ENCODE assay signal across 15 cellular contexts in genomic region chr7:44604941-44605340, GRCh38. TPM values are rescaled to one million over a fixed set of nuclear protein-coding genes. Genes with fewer than 3 reads are reported as not detected.
DNase-seq lines count a peak whose midpoint lies in the region; ATAC-seq, FAIRE-seq and TF ChIP-seq lines count a peak whose summit lies in the region.
"Had no signal": no experiment of that assay in that cellular context is flagged by ENCODE, and none has a peak within 500 bp of the region (broad histone marks: within the 10 kb centered on the region; RNA-seq: fewer than 3 reads in every experiment).

No MANE protein-coding gene starts in this region.

- no peaks in the 10 kb centered on the region for H3K27me3 Mint-ChIP-seq in activated T-cell treated with anti-CD3 and anti-CD28 coated beads, Interleukin-2, amount 50 U/mL, for 24 hours
- H3K27me3 Mint-ChIP-seq in progenitor cell of endocrine pancreas: peaks cover 12% of the 10 kb centered on the region

- H3K4me1 Mint-ChIP-seq in activated T-cell treated with anti-CD3 and anti-CD28 coated beads, Interleukin-2, amount 50 U/mL, for 24 hours (ENCODE audit: low read depth): peaks cover 37% of the 10 kb centered on the region
- peaks cover 13% of the 10 kb centered on the region for H3K4me1 Mint-ChIP-seq in progenitor cell of endocrine pancreas (ENCODE audit: low read depth)

- no peak for DNase-seq in activated T-cell treated with anti-CD3 and anti-CD28 coated beads, Interleukin-2, amount 50 U/mL, for 24 hours
- DNase-seq in activated T-cell treated with anti-CD3 and anti-CD28 coated beads for 4 hours (no peak), LNCaP clone FGC (ENCODE audit: low read depth) (no peak), K562 (ENCODE audit: extremely low read depth in 1 of 4, low spot score in 3 of 4) (no peak), progenitor cell of endocrine pancreas (ENCODE audit: low spot score, unreplicated experiment) (no peak), right cardiac atrium (no peak), NCI-H128 (lab: John Stamatoyannopoulos, UW; ENCODE audit: unreplicated experiment) (no peak)
- DNase-seq: activated B cell treated with CpG ODN at 0.5 μM for 24 hours; activated T-cell treated with anti-CD3 and anti-CD28 coated beads, Interleukin-2, amount 50 U/mL, for 48 hours; effector memory CD4-positive, alpha-beta T cell; foreskin melanocyte; HCEC 1CT; pancreas; stimulated activated CD4-positive, alpha-beta T cell treated with anti-CD3 and anti-CD28 coated beads, Interleukin-12 subunit alpha, Interleukin-12 subunit beta, amount 100 ng/mL, for 4 hours had no signal

- in situ Hi-C loops in K562 (cut with MboI): no loop called here

- no peak for TF ChIP-seq EP300 in K562 (IDR thresholded peaks at IDR 0.05; ENCODE audit: low read length)

- H3K36me3 ChIP-seq in K562 (ENCODE audit: control insufficient read depth, insufficient read depth, low read length): peaks cover 12% of the 10 kb centered on the region
- H3K36me3 ChIP-seq: pancreas had no signal

- no peaks in the 10 kb centered on the region for H3K9me1 ChIP-seq in K562 (ENCODE audit: control insufficient read depth, insufficient read depth, low read length)

- no TSS peak for BruUV-seq in K562 (replicated peaks; lab: Mats Ljungman, UMichigan)

- TF ChIP-seq CTCF in LNCaP clone FGC (IDR thresholded peaks at IDR 0.05; ENCODE audit: control insufficient read depth, extremely low read depth, insufficient read depth) (no peak), K562 (IDR thresholded peaks at IDR 0.05 in 2 of 3, conservative IDR thresholded peaks at IDR 0.05 in 1 of 3; ENCODE audit: insufficient read depth in 2 of 3, low read depth in 1 of 3, low read length in 3 of 3) (no peak), progenitor cell of endocrine pancreas (IDR thresholded peaks at IDR 0.05; ENCODE audit: unreplicated experiment) (no peak)

- no peak for ATAC-seq in K562
- ATAC-seq in GM19023 (IDR thresholded peaks at IDR 0.05; ENCODE audit: unreplicated experiment): no peak
- no peak for ATAC-seq in right cardiac atrium
- ATAC-seq: pancreas had no signal

- peak overlapping the region; percentile 98 for H3K4me3 Mint-ChIP-seq in activated T-cell treated with anti-CD3 and anti-CD28 coated beads, Interleukin-2, amount 50 U/mL, for 24 hours
- peak overlapping the region; percentile 2 for H3K4me3 Mint-ChIP-seq in progenitor cell of endocrine pancreas (ENCODE audit: low read depth)

- H4K20me1 ChIP-seq in K562 (replicated peaks; ENCODE audit: control insufficient read depth, insufficient read depth, low read length): no peaks in the 10 kb centered on the region; the same call in 1 of the 2 replicates

- H2AFZ ChIP-seq in K562 (ENCODE audit: low read depth, low read length): no peak overlapping the region

- H3K27me3 ChIP-seq in K562 (ENCODE audit: control insufficient read depth in 2 of 2, insufficient read depth in 2 of 2, low read length in 2 of 2) (0 out of 5 replicates have a peak, but pooled peaks cover 0 to 7% of the 10 kb centered on the region in 2 experiments), right cardiac atrium (ENCODE audit: control insufficient read depth, insufficient read depth) (no peaks in the 10 kb centered on the region)
- H3K27me3 ChIP-seq: pancreas had no signal

- peaks cover 8 to 27% of the 10 kb centered on the region in 2 experiments; a peak in 4 of 5 replicates for H3K4me1 ChIP-seq in K562 (replicated peaks in 1 of 2; ENCODE audit: control insufficient read depth in 2 of 2, insufficient read depth in 2 of 2, low read length in 2 of 2)
- no peaks in the 10 kb centered on the region for H3K4me1 ChIP-seq in right cardiac atrium (ENCODE audit: control insufficient read depth, insufficient read depth, low read length)

- H3K9me3 ChIP-seq in K562 (replicated peaks; ENCODE audit: control insufficient read depth, insufficient read depth, low read depth, low read length) (no peaks in the 10 kb centered on the region), right cardiac atrium (ENCODE audit: control insufficient read depth, low read length) (no peaks in the 10 kb centered on the region)
- H3K9me3 ChIP-seq: pancreas had no signal

- CTCF ChIA-PET in K562 (lab: Yijun Ruan, JAX; ENCODE audit: low intra/inter-chr PET ratio): no interaction called here

- peaks cover 31% of the 10 kb centered on the region for H3K79me2 ChIP-seq in K562 (ENCODE audit: control insufficient read depth, insufficient read depth, low read length)

- no peak for TF ChIP-seq RAD21 in K562 (CRISPR knock-in tag; conservative IDR thresholded peaks at IDR 0.05 in 1 of 2, IDR thresholded peaks at IDR 0.05 in 1 of 2)

- H3K4me2 ChIP-seq in K562 (ENCODE audit: insufficient read depth, low read length): peak overlapping the region; percentile 82

- POLR2A ChIA-PET in K562 (lab: Yijun Ruan, JAX): interaction anchor here (0.6 to 2.7 kb wide), 2 partner anchors 13 to 23 kb away, joined by 3 to 13 read pairs; partner anchors contain the start of gene TMED4

- FAIRE-seq in K562 (lab: Jason Lieb, UNC): no peak
- FAIRE-seq: pancreas had no signal

- TF ChIP-seq POLR2A in K562 (conservative IDR thresholded peaks at IDR 0.05): no peak

- peaks cover 28% of the 10 kb centered on the region for H3K36me3 Mint-ChIP-seq in activated T-cell treated with anti-CD3 and anti-CD28 coated beads, Interleukin-2, amount 50 U/mL, for 24 hours (ENCODE audit: low read depth)
- peaks cover 8% of the 10 kb centered on the region for H3K36me3 Mint-ChIP-seq in progenitor cell of endocrine pancreas (ENCODE audit: insufficient read depth)

- intact Hi-C loops in K562 (cut with micrococcal nuclease): loop anchor here (5.0 kb wide), 2 partner anchors 72 to 157 kb away; no protein-coding TSS in a partner anchor
- intact Hi-C loops in right cardiac atrium (cut with DNase I): no loop called here

- H3K4me3 ChIP-seq in LNCaP clone FGC (ENCODE audit: low read depth, low read length) (peak overlapping the region; percentile 74), K562 (no peak overlapping the region), right cardiac atrium (ENCODE audit: low read length) (no peak overlapping the region)

- 38% methylated on average over 2 of the region's 2 CpGs for WGBS in K562 (ENCODE audit: insufficient coverage, low coverage, missing lambda C conversion rate)
- WGBS in right cardiac atrium: 84% methylated on average over 2 of the region's 2 CpGs

- peak overlapping the region; percentile 66 for H3K27ac Mint-ChIP-seq in activated T-cell treated with anti-CD3 and anti-CD28 coated beads, Interleukin-2, amount 50 U/mL, for 24 hours
- H3K27ac Mint-ChIP-seq in progenitor cell of endocrine pancreas: no peak overlapping the region

- no peak overlapping the region for H3K27ac ChIP-seq in K562 (ENCODE audit: extremely low read depth, low read depth, low read length)
- no peak overlapping the region for H3K27ac ChIP-seq in right cardiac atrium (ENCODE audit: low read length)

- H3K9me3 Mint-ChIP-seq in activated T-cell treated with anti-CD3 and anti-CD28 coated beads, Interleukin-2, amount 50 U/mL, for 24 hours: no peaks in the 10 kb centered on the region
- H3K9me3 Mint-ChIP-seq in progenitor cell of endocrine pancreas (ENCODE audit: low read depth): no peaks in the 10 kb centered on the region
- H3K9me3 Mint-ChIP-seq: activated B cell treated with CpG ODN at 0.5 μM for 24 hours had no signal

- no peak overlapping the region; a peak in 1 of 4 replicates for H3K9ac ChIP-seq in K562 (ENCODE audit: insufficient read depth in 1 of 2, low read depth in 2 of 2, low read length in 2 of 2)

RNA-seq across cellular contexts. Expression of gene OGDH, which starts 1.5 kb away (rescaled TPM):
- total RNA-seq in K562 (2011; cell fraction: chromatin; rRNA removed; ENCODE audit: low replicate concordance): 67.1 and 99.5 TPM in 2 replicates
- 61.5 and 70.1 TPM in 2 replicates for total RNA-seq in K562 (2011; cell fraction: nucleolus; rRNA removed)
- 49.3 and 64.3 TPM in 2 replicates for total RNA-seq in K562 (2011; cell fraction: nucleoplasm; rRNA removed)
- total RNA-seq in K562 (2014; rRNA removed): 38.6 and 50.0 TPM in 2 replicates
- 20.5 and 21.8 TPM in 2 replicates for total RNA-seq in K562 (2014; rRNA removed; fragmentation: Illumina TruSeq; extraction: Trizol)
- 19.4 and 20.2 TPM in 2 replicates for total RNA-seq in K562 (2015; rRNA removed; fragmentation: Illumina TruSeq; extraction: Trizol)
- 80.3 and 86.6 TPM in 2 replicates for total RNA-seq in K562 (2021)
- polyA plus RNA-seq in K562 (2011; rRNA removed): 23.5 and 44.6 TPM in 2 replicates
- polyA plus RNA-seq in K562 (2011; cell fraction: cytosol; rRNA removed): 44.3 and 54.2 TPM in 2 replicates
- polyA plus RNA-seq in K562 (2011; cell fraction: nucleus; rRNA removed): 59.0 and 70.4 TPM in 2 replicates
- 55.7 and 67.9 TPM in 2 replicates for polyA plus RNA-seq in K562 (2012)
- polyA plus RNA-seq in K562 (2014; fragmentation: Illumina TruSeq; extraction: Trizol): 58.8 and 59.1 TPM in 2 replicates
- 1 to 10 TPM; 3.1 to 6.3 TPM for polyA plus RNA-seq in K562 (2014; fragmentation: Nextera tagmentation; extraction: Ambion mirVana)
- 31.4 and 31.6 TPM in 2 replicates for polyA plus RNA-seq in K562 (2014; rRNA removed)
- 66.0 and 68.6 TPM in 2 replicates for polyA minus RNA-seq in K562 (2011; rRNA and poly(A)+ RNA removed)
- 52.4 and 53.8 TPM in 2 replicates for polyA minus RNA-seq in K562 (2011; cell fraction: cytosol; rRNA and poly(A)+ RNA removed)
- polyA minus RNA-seq in K562 (2011; cell fraction: nucleus; rRNA and poly(A)+ RNA removed): 25.8 and 36.1 TPM in 2 replicates
- total RNA-seq in progenitor cell of endocrine pancreas: 93.5 and 105 TPM in 2 replicates
- 100 to 1,000 TPM; 347 to 406 (median 380) TPM for total RNA-seq in right cardiac atrium
- polyA plus RNA-seq in right cardiac atrium: 168 TPM

RNA-seq across cellular contexts. Expression of gene TMED4, which starts 22.9 kb away (rescaled TPM):
- 87.6 and 130 TPM in 2 replicates for total RNA-seq in K562 (2011; cell fraction: chromatin; rRNA removed; ENCODE audit: low replicate concordance)
- 122 and 140 TPM in 2 replicates for total RNA-seq in K562 (2011; cell fraction: nucleolus; rRNA removed)
- total RNA-seq in K562 (2011; cell fraction: nucleoplasm; rRNA removed): 150 and 206 TPM in 2 replicates
- total RNA-seq in K562 (2014; rRNA removed) (40.0 and 53.8 TPM in 2 replicates), K562 (2014; rRNA removed; fragmentation: Illumina TruSeq; extraction: Trizol) (40.6 and 42.1 TPM in 2 replicates), K562 (2015; rRNA removed; fragmentation: Illumina TruSeq; extraction: Trizol) (43.8 and 44.3 TPM in 2 replicates), K562 (2021) (44.5 and 44.6 TPM in 2 replicates), progenitor cell of endocrine pancreas (117 and 119 TPM in 2 replicates), right cardiac atrium (10 to 100 TPM; 63.2 to 75.2 (median 66.6) TPM)
- polyA plus RNA-seq in K562 (2011; rRNA removed) (64.0 and 75.5 TPM in 2 replicates), K562 (2014; fragmentation: Illumina TruSeq; extraction: Trizol) (40.5 and 44.2 TPM in 2 replicates), K562 (2014; fragmentation: Nextera tagmentation; extraction: Ambion mirVana) (10 to 100 TPM; 20.3 to 23.1 TPM), K562 (2014; rRNA removed) (55.3 and 56.4 TPM in 2 replicates), right cardiac atrium (63.9 TPM)
- 83.9 and 104 TPM in 2 replicates for polyA plus RNA-seq in K562 (2011; cell fraction: cytosol; rRNA removed)
- polyA plus RNA-seq in K562 (2011; cell fraction: nucleus; rRNA removed): 84.1 and 90.2 TPM in 2 replicates
- polyA plus RNA-seq in K562 (2012): 39.4 and 67.4 TPM in 2 replicates
- polyA minus RNA-seq in K562 (2011; rRNA and poly(A)+ RNA removed): 49.9 and 50.1 TPM in 2 replicates
- polyA minus RNA-seq in K562 (2011; cell fraction: cytosol; rRNA and poly(A)+ RNA removed): 32.8 and 44.1 TPM in 2 replicates
- 32.0 and 44.2 TPM in 2 replicates for polyA minus RNA-seq in K562 (2011; cell fraction: nucleus; rRNA and poly(A)+ RNA removed)

RNA-seq across cellular contexts. Expression of gene DDX56, which starts 31.2 kb away (rescaled TPM):
- total RNA-seq in K562 (2011; cell fraction: chromatin; rRNA removed; ENCODE audit: low replicate concordance): 104 and 320 TPM in 2 replicates
- 229 and 246 TPM in 2 replicates for total RNA-seq in K562 (2011; cell fraction: nucleolus; rRNA removed)
- 121 and 141 TPM in 2 replicates for total RNA-seq in K562 (2011; cell fraction: nucleoplasm; rRNA removed)
- total RNA-seq in K562 (2014; rRNA removed) (102 and 133 TPM in 2 replicates), K562 (2014; rRNA removed; fragmentation: Illumina TruSeq; extraction: Trizol) (91.2 and 103 TPM in 2 replicates), K562 (2015; rRNA removed; fragmentation: Illumina TruSeq; extraction: Trizol) (89.1 and 90.8 TPM in 2 replicates), K562 (2021) (145 and 155 TPM in 2 replicates), progenitor cell of endocrine pancreas (111 and 120 TPM in 2 replicates), right cardiac atrium (10 to 100 TPM; 23.4 to 35.5 (median 28.2) TPM)
- polyA plus RNA-seq in K562 (2011; rRNA removed) (110 and 120 TPM in 2 replicates), K562 (2014; fragmentation: Illumina TruSeq; extraction: Trizol) (114 and 133 TPM in 2 replicates), K562 (2014; fragmentation: Nextera tagmentation; extraction: Ambion mirVana) (10 to 100 TPM; 33.0 to 45.2 TPM), K562 (2014; rRNA removed) (96.7 and 109 TPM in 2 replicates), right cardiac atrium (24.1 TPM)
- polyA plus RNA-seq in K562 (2011; cell fraction: cytosol; rRNA removed): 100 and 136 TPM in 2 replicates
- 265 and 309 TPM in 2 replicates for polyA plus RNA-seq in K562 (2011; cell fraction: nucleus; rRNA removed)
- 122 and 135 TPM in 2 replicates for polyA plus RNA-seq in K562 (2012)
- polyA minus RNA-seq in K562 (2011; rRNA and poly(A)+ RNA removed): 74.9 and 101 TPM in 2 replicates
- 38.9 and 72.1 TPM in 2 replicates for polyA minus RNA-seq in K562 (2011; cell fraction: cytosol; rRNA and poly(A)+ RNA removed)
- polyA minus RNA-seq in K562 (2011; cell fraction: nucleus; rRNA and poly(A)+ RNA removed): 84.7 and 97.7 TPM in 2 replicates
